Comparison of ENCODE assay signal across 6 cellular contexts in genomic region chr4:17684648-17685047, GRCh38.
DNase-seq lines count a peak whose midpoint lies in the region; ATAC-seq, FAIRE-seq and TF ChIP-seq lines count a peak whose summit lies in the region.
"Not testable (repeated sequence)": the region's sequence is repeated elsewhere in the genome, so short reads cannot be mapped to it uniquely, and the experiment has no call there.

No MANE protein-coding gene starts in this region.

- POLR2A ChIA-PET in K562 (lab: Yijun Ruan, JAX) = not testable (repeated sequence)

- H4K91ac ChIP-seq in trophoblast cell (ENCODE audit: low read depth, low read length) = not testable (repeated sequence)

- peak overlapping the region; percentile 28 for H3K23ac ChIP-seq in trophoblast cell (ENCODE audit: low read length)

- H2BK12ac ChIP-seq in trophoblast cell (ENCODE audit: low read length) = not testable (repeated sequence)

- H2AFZ ChIP-seq in K562 (ENCODE audit: low read depth, low read length); trophoblast cell (ENCODE audit: insufficient read depth, low read length, poor library complexity): not testable (repeated sequence)

- DNase-seq in DMS 273 (lab: John Stamatoyannopoulos, UW; ENCODE audit: unreplicated experiment) (peak; percentile 4), NCI-H1694 treated with DMSO at 0.1 percent for 48 hours (lab: John Stamatoyannopoulos, UW) (peak; percentile 3), NCI-H524 (lab: John Stamatoyannopoulos, UW) (peak; percentile 53 to 85), NCI-H82 (lab: John Stamatoyannopoulos, UW) (peak; percentile 9)
- DNase-seq in K562 (ENCODE audit: extremely low read depth in 1 of 4, low spot score in 3 of 4); trophoblast cell: not testable (repeated sequence)

- intact Hi-C loops in K562 (cut with micrococcal nuclease) = not testable (repeated sequence)

- not testable (repeated sequence) for H3K79me1 ChIP-seq in trophoblast cell (ENCODE audit: low read length)

- 3% methylated on average over 4 of the region's 4 CpGs for WGBS in K562 (ENCODE audit: insufficient coverage, low coverage, missing lambda C conversion rate)
- WGBS in trophoblast cell (ENCODE audit: extremely low coverage, insufficient coverage, insufficient read length) = no CpG with 5 or more reads among the region's 4 CpGs

- H3K9me1 ChIP-seq in K562 (ENCODE audit: control insufficient read depth, insufficient read depth, low read length) = not testable (repeated sequence)

- H4K12ac ChIP-seq in trophoblast cell (ENCODE audit: low read depth, low read length) = not testable (repeated sequence)

- H3K36me3 ChIP-seq in K562 (ENCODE audit: control insufficient read depth, insufficient read depth, low read length); trophoblast cell (ENCODE audit: control insufficient read depth in 1 of 2, insufficient read depth in 2 of 2, low read length in 2 of 2): not testable (repeated sequence)

- not testable (repeated sequence) for H4K20me1 ChIP-seq in K562 (replicated peaks; ENCODE audit: control insufficient read depth, insufficient read depth, low read length)

- not testable (repeated sequence) for H2BK5ac ChIP-seq in trophoblast cell (ENCODE audit: low read depth, low read length, poor library complexity)

- not testable (repeated sequence) for H3K27me3 ChIP-seq in K562 (ENCODE audit: control insufficient read depth in 2 of 2, insufficient read depth in 2 of 2, low read length in 2 of 2); trophoblast cell (ENCODE audit: insufficient read depth, low read length)

- in situ Hi-C loops in K562 (cut with MboI) = not testable (repeated sequence)

- not testable (repeated sequence) for H2BK120ac ChIP-seq in trophoblast cell (ENCODE audit: insufficient read depth, low read length, poor library complexity)

- H2AK5ac ChIP-seq in trophoblast cell (ENCODE audit: low read length) = not testable (repeated sequence)

- not testable (repeated sequence) for BruUV-seq in K562 (replicated peaks; lab: Mats Ljungman, UMichigan)

- not testable (repeated sequence) for TF ChIP-seq POLR2A in K562 (conservative IDR thresholded peaks at IDR 0.05)

- CTCF ChIA-PET in K562 (lab: Yijun Ruan, JAX; ENCODE audit: low intra/inter-chr PET ratio) = not testable (repeated sequence)

- H3K9ac ChIP-seq in K562 (ENCODE audit: insufficient read depth in 1 of 2, low read depth in 2 of 2, low read length in 2 of 2); trophoblast cell (ENCODE audit: low read length): not testable (repeated sequence)

- ATAC-seq in K562 = not testable (repeated sequence)

- not testable (repeated sequence) for H3K4me2 ChIP-seq in K562 (ENCODE audit: insufficient read depth, low read length); trophoblast cell (ENCODE audit: low read length)

- TF ChIP-seq EP300 in K562 (IDR thresholded peaks at IDR 0.05; ENCODE audit: low read length) = not testable (repeated sequence)

- H3K18ac ChIP-seq in trophoblast cell (ENCODE audit: low read length) = not testable (repeated sequence)

- not testable (repeated sequence) for H3K4me3 ChIP-seq in K562; trophoblast cell (ENCODE audit: low read depth, low read length)

- not testable (repeated sequence) for TF ChIP-seq RAD21 in K562 (CRISPR knock-in tag; conservative IDR thresholded peaks at IDR 0.05 in 1 of 2, IDR thresholded peaks at IDR 0.05 in 1 of 2)

- not testable (repeated sequence) for H3K27ac ChIP-seq in K562 (ENCODE audit: extremely low read depth, low read depth, low read length); trophoblast cell (ENCODE audit: low read depth, low read length)

- H3K4me1 ChIP-seq in K562 (replicated peaks in 1 of 2; ENCODE audit: control insufficient read depth in 2 of 2, insufficient read depth in 2 of 2, low read length in 2 of 2); trophoblast cell (ENCODE audit: control insufficient read depth in 1 of 2, insufficient read depth in 2 of 2, low read length in 2 of 2): not testable (repeated sequence)

- not testable (repeated sequence) for H3K79me2 ChIP-seq in K562 (ENCODE audit: control insufficient read depth, insufficient read depth, low read length); trophoblast cell (ENCODE audit: control insufficient read depth, insufficient read depth, low read length, poor library complexity)

- H3K4ac ChIP-seq in trophoblast cell (ENCODE audit: low read depth, low read length) = not testable (repeated sequence)

- not testable (repeated sequence) for H3K9me3 ChIP-seq in K562 (replicated peaks; ENCODE audit: control insufficient read depth, insufficient read depth, low read depth, low read length); trophoblast cell (ENCODE audit: insufficient read depth, low read depth, low read length)

- TF ChIP-seq CTCF in K562 (IDR thresholded peaks at IDR 0.05 in 2 of 3, conservative IDR thresholded peaks at IDR 0.05 in 1 of 3; ENCODE audit: insufficient read depth in 2 of 3, low read depth in 1 of 3, low read length in 3 of 3) = not testable (repeated sequence)

- H4K8ac ChIP-seq in trophoblast cell (ENCODE audit: low read depth, low read length) = not testable (repeated sequence)

- not testable (repeated sequence) for FAIRE-seq in K562 (lab: Jason Lieb, UNC)

- H3K14ac ChIP-seq in trophoblast cell (ENCODE audit: low read length) = not testable (repeated sequence)

TF ChIP-seq in K562, 482 proteins besides CTCF, POLR2A, EP300 and RAD21:
- peak; percentile 45 for TF ChIP-seq ZNF146 (CRISPR knock-in tag; IDR thresholded peaks at IDR 0.05; ENCODE audit: unreplicated experiment)
